8 cellular contexts compared by ENCODE assay signal in genomic region chr16:58392215-58393137, GRCh38. TPM values are rescaled to one million over a fixed set of nuclear protein-coding genes. Genes with fewer than 3 reads are reported as not detected.
DNase-seq lines count a peak whose midpoint lies in the region; ATAC-seq and TF ChIP-seq lines count a peak whose summit lies in the region.

GINS3 (plus strand) TSS chr16:58392471; CDS start chr16:58392602, 131 bp downstream.

- H3K4me1 ChIP-seq in DOHH2 (ENCODE audit: control insufficient read depth, low read length) (peaks cover 25% of the 10 kb centered on the region), GM23338 (ENCODE audit: insufficient read depth) (peaks cover 6% of the 10 kb centered on the region)

- no peaks in the 10 kb centered on the region for H3K4me1 Mint-ChIP-seq in GM23338
- H3K4me1 Mint-ChIP-seq in activated T-helper 17 cell treated with anti-CD3 and anti-CD28 coated beads, Interleukin-2, amount 50 U/mL, for 72 hours = peaks cover 6% of the 10 kb centered on the region
- no peaks in the 10 kb centered on the region for H3K4me1 Mint-ChIP-seq in nephron

- H3K27me3 ChIP-seq in DOHH2 (ENCODE audit: control insufficient read depth, low read length) (no peaks in the 10 kb centered on the region), GM23338 (ENCODE audit: insufficient read depth) (peaks cover 25% of the 10 kb centered on the region)

- H3K27ac Mint-ChIP-seq in GM23338 (peak within 1 kb of the TSS; percentile 98), nephron (peak within 1 kb of the TSS; percentile 73 to 93 (median 87))
- peak within 1 kb of the TSS; percentile 91 for H3K27ac Mint-ChIP-seq in activated T-helper 17 cell treated with anti-CD3 and anti-CD28 coated beads, Interleukin-2, amount 50 U/mL, for 72 hours

- H3K9me3 Mint-ChIP-seq in GM23338 = peaks cover 19% of the 10 kb centered on the region
- H3K9me3 Mint-ChIP-seq in activated T-helper 17 cell treated with anti-CD3 and anti-CD28 coated beads, Interleukin-2, amount 50 U/mL, for 72 hours = no peaks in the 10 kb centered on the region
- peaks cover 5% of the 10 kb centered on the region for H3K9me3 Mint-ChIP-seq in nephron

- POLR2A ChIA-PET in RWPE1 (lab: Yijun Ruan, JAX; ENCODE audit: low non-redundant PET) = interaction anchor here (1.3 kb wide), 1 partner anchor 9 kb away, joined by 3 read pairs; no protein-coding TSS in a partner anchor

- H3K36me3 ChIP-seq in DOHH2 (ENCODE audit: control insufficient read depth, low read length) (peaks cover 14% of the 10 kb centered on the region), GM23338 (ENCODE audit: insufficient read depth) (no peaks in the 10 kb centered on the region)

- DNase-seq in GM23338 (ENCODE audit: low spot score) (peak; percentile 95), LHCN-M2 (ENCODE audit: low read depth) (peak; percentile 87), RWPE1 (ENCODE audit: low spot score) (peak; percentile 86), fibroblast of peridontal ligament (ENCODE audit: extremely low read depth) (peak; percentile 88)
- peak; percentile 88 for DNase-seq in stimulated activated naive CD8-positive, alpha-beta T cell treated with anti-CD3 and anti-CD28 coated beads, Interleukin-15, Interleukin-2, amounts not matched to agents 100 U/mL and 50 U/mL, for 24 hours

- H4K20me1 ChIP-seq in DOHH2 (ENCODE audit: control insufficient read depth, insufficient read depth, low read depth, low read length) (no peaks in the 10 kb centered on the region), GM23338 (replicated peaks; ENCODE audit: insufficient read depth) (no peaks in the 10 kb centered on the region)

- H3F3A ChIP-seq in DOHH2 (ENCODE audit: control insufficient read depth, insufficient read depth) (no peaks in the 10 kb centered on the region), GM23338 (replicated peaks; ENCODE audit: low read depth) (no peaks in the 10 kb centered on the region)

- no peaks in the 10 kb centered on the region for H3K9me3 ChIP-seq in DOHH2 (ENCODE audit: control insufficient read depth, insufficient read depth, low read length)

- no peak for TF ChIP-seq CTCF in DOHH2 (IDR thresholded peaks at IDR 0.05; ENCODE audit: low read depth, low read length, poor library complexity, severe bottlenecking)
- TF ChIP-seq CTCF in GM23338 (conservative IDR thresholded peaks at IDR 0.05; ENCODE audit: low read depth in 2 of 2) = 0 out of 4 replicates have a peak, but pooled peaks of 1 of the 2 experiments have one; percentile 7
- TF ChIP-seq CTCF in RWPE1 (conservative IDR thresholded peaks at IDR 0.05; ENCODE audit: low read depth) = no peak
- no peak for TF ChIP-seq CTCF in nephron (IDR thresholded peaks at IDR 0.05; ENCODE audit: unreplicated experiment in 3 of 3)

- H3K4me3 ChIP-seq in DOHH2 (ENCODE audit: low read length) = peak within 1 kb of the TSS; percentile 97
- H3K4me3 ChIP-seq in GM23338 = peak within 1 kb of the TSS; percentile 93

- H3K36me3 Mint-ChIP-seq in GM23338 (ENCODE audit: low read depth) (peaks cover 21% of the 10 kb centered on the region), nephron (ENCODE audit: low read depth) (peaks cover 15% of the 10 kb centered on the region)
- H3K36me3 Mint-ChIP-seq in activated T-helper 17 cell treated with anti-CD3 and anti-CD28 coated beads, Interleukin-2, amount 50 U/mL, for 72 hours (ENCODE audit: low read depth) = peaks cover 16% of the 10 kb centered on the region

- H3K9me2 ChIP-seq in DOHH2 (replicated peaks; ENCODE audit: control insufficient read depth, low read length) (no peaks in the 10 kb centered on the region), GM23338 (ENCODE audit: insufficient read depth) (no peaks in the 10 kb centered on the region; the same call in 1 of the 2 replicates)

- H3K27me3 Mint-ChIP-seq in GM23338 (ENCODE audit: insufficient read depth, low read depth, poor library complexity) (peaks cover 6% of the 10 kb centered on the region), nephron (ENCODE audit: low read depth) (peaks cover 21% of the 10 kb centered on the region)
- H3K27me3 Mint-ChIP-seq in activated T-helper 17 cell treated with anti-CD3 and anti-CD28 coated beads, Interleukin-2, amount 50 U/mL, for 72 hours = no peaks in the 10 kb centered on the region

- H2AFZ ChIP-seq in GM23338 = peak within 1 kb of the TSS; percentile 99

- peak; percentile 99 for ATAC-seq in GM23338
- ATAC-seq in activated T-helper 17 cell treated with anti-CD3 and anti-CD28 coated beads, Interleukin-2, amount 50 U/mL, for 72 hours (replicated peaks) = peak; percentile 94
- peak; percentile 97 for ATAC-seq in stimulated activated naive CD8-positive, alpha-beta T cell treated with anti-CD3 and anti-CD28 coated beads, Interleukin-15, Interleukin-2, amounts not matched to agents 100 U/mL and 50 U/mL, for 24 hours

- H3K27ac ChIP-seq in DOHH2 (ENCODE audit: low read depth, low read length) (peak within 1 kb of the TSS; percentile 79), GM23338 (ENCODE audit: low read depth) (peak within 1 kb of the TSS; percentile 87; the same call in 1 of the 2 replicates), RWPE1 (peak within 1 kb of the TSS; percentile 81)

- peak within 1 kb of the TSS; percentile 99 for H3K4me3 Mint-ChIP-seq in GM23338
- H3K4me3 Mint-ChIP-seq in activated T-helper 17 cell treated with anti-CD3 and anti-CD28 coated beads, Interleukin-2, amount 50 U/mL, for 72 hours = peak within 1 kb of the TSS; percentile 100
- peak within 1 kb of the TSS; percentile 95 to 99 (median 97) for H3K4me3 Mint-ChIP-seq in nephron

- H3K79me2 ChIP-seq in DOHH2 (ENCODE audit: control insufficient read depth, low read length) (peaks cover 28% of the 10 kb centered on the region), GM23338 (replicated peaks; ENCODE audit: insufficient read depth) (peaks cover 22% of the 10 kb centered on the region)

- H3K4me2 ChIP-seq in DOHH2 (ENCODE audit: low read length) = peak within 1 kb of the TSS; percentile 80
- peak within 1 kb of the TSS; percentile 95 for H3K4me2 ChIP-seq in GM23338

- CTCF ChIA-PET in RWPE1 (lab: Yijun Ruan, JAX) = no interaction called here

TF ChIP-seq in GM23338, 12 proteins besides CTCF, POLR2A, EP300 and RAD21:
- TF ChIP-seq NANOG (IDR thresholded peaks at IDR 0.05; ENCODE audit: borderline replicate concordance) (0 out of 2 replicates have a peak, but pooled peaks have one; percentile 13), POLR2AphosphoS5 (IDR thresholded peaks at IDR 0.05; ENCODE audit: low read depth) (peak; percentile 70), CREB1 (CRISPR knock-in tag; IDR thresholded peaks at IDR 0.05; ENCODE audit: low read depth) (peak; percentile 78), EZH2phosphoT487 (IDR thresholded peaks at IDR 0.05; ENCODE audit: unreplicated experiment) (no peak), ETS1 (IDR thresholded peaks at IDR 0.05) (peak; percentile 93), REST (IDR thresholded peaks at IDR 0.05; ENCODE audit: unreplicated experiment) (no peak)
TF ChIP-seq in GM23338: peak in this region for 4.

RNA-seq across cellular contexts. Expression of gene GINS3, which starts in this region (rescaled TPM):
- total RNA-seq in GM23338 (2014; rRNA removed; shearing (Covaris generic)) = 17.0 and 17.8 TPM in 2 replicates
- 8.8 and 9.4 TPM in 2 replicates for polyA plus RNA-seq in GM23338 (2016; fragmentation: Nextera tagmentation; extraction: Ambion mirVana)
- total RNA-seq in LHCN-M2 (2014; rRNA removed) = 15.5 and 15.8 TPM in 2 replicates
- 6.1 TPM for polyA plus RNA-seq in LHCN-M2 (2012)
- total RNA-seq in activated T-helper 17 cell treated with anti-CD3 and anti-CD28 coated beads, Interleukin-2, amount 50 U/mL, for 72 hours = 10 to 100 TPM; 14.7 to 25.3 TPM

Comparison
In these comparisons a context has a peak if more than half of its experiments do, and no peak if none do; other contexts are left out.
1. Peak in every context shown above with its lines: DNase-seq, ATAC-seq, H3K4me3 ChIP-seq and H3K27ac ChIP-seq.